Comparison of ENCODE assay signal across 8 cellular contexts in genomic region chr4:165208741-165209388, GRCh38.
DNase-seq lines count a peak whose midpoint lies in the region; TF ChIP-seq lines count a peak whose summit lies in the region.

No MANE protein-coding gene starts in this region.

- TF ChIP-seq CTCF in GM13976 (IDR thresholded peaks at IDR 0.05; ENCODE audit: borderline replicate concordance, control extremely low read depth, extremely low read depth, insufficient read depth, missing control alignments): no peak

- in situ Hi-C loops in GM13976 (cut with MboI; ENCODE audit: low sequenced_read_pairs, unreplicated experiment): no loop called here

- no peaks in the 10 kb centered on the region for H3K9me3 Mint-ChIP-seq in stimulated activated naive CD8-positive, alpha-beta T cell treated with anti-CD3 and anti-CD28 coated beads, Interleukin-15, Interleukin-2, amounts not matched to agents 100 ng/mL and 50 ng/mL, for 24 hours

- DNase-seq in activated naive CD4-positive, alpha-beta T cell treated with Interleukin-2 at 50 U/mL for 16 hours: peak; percentile 12
- no peak for DNase-seq in activated naive CD4-positive, alpha-beta T cell (lab: John Stamatoyannopoulos, UW)
- DNase-seq in activated CD4-positive, alpha-beta T cell treated with anti-CD3 and anti-CD28 coated beads for 48 hours: peak; percentile 40
- DNase-seq in globus pallidus (ENCODE audit: low spot score) (peak; percentile 46), GM13976 (ENCODE audit: low spot score) (no peak), COLO829 (ENCODE audit: low spot score) (no peak), hepatic stellate cell (ENCODE audit: low spot score) (no peak)

- H3K27ac Mint-ChIP-seq in stimulated activated naive CD8-positive, alpha-beta T cell treated with anti-CD3 and anti-CD28 coated beads, Interleukin-15, Interleukin-2, amounts not matched to agents 100 ng/mL and 50 ng/mL, for 24 hours: peak overlapping the region; percentile 12

- H3K36me3 Mint-ChIP-seq in stimulated activated naive CD8-positive, alpha-beta T cell treated with anti-CD3 and anti-CD28 coated beads, Interleukin-15, Interleukin-2, amounts not matched to agents 100 ng/mL and 50 ng/mL, for 24 hours (ENCODE audit: low read depth): no peaks in the 10 kb centered on the region

- H3K4me1 Mint-ChIP-seq in stimulated activated naive CD8-positive, alpha-beta T cell treated with anti-CD3 and anti-CD28 coated beads, Interleukin-15, Interleukin-2, amounts not matched to agents 100 ng/mL and 50 ng/mL, for 24 hours (ENCODE audit: low read depth): peaks cover 87% of the 10 kb centered on the region

- H3K4me3 Mint-ChIP-seq in stimulated activated naive CD8-positive, alpha-beta T cell treated with anti-CD3 and anti-CD28 coated beads, Interleukin-15, Interleukin-2, amounts not matched to agents 100 ng/mL and 50 ng/mL, for 24 hours: peak overlapping the region; percentile 92

- H3K27me3 Mint-ChIP-seq in stimulated activated naive CD8-positive, alpha-beta T cell treated with anti-CD3 and anti-CD28 coated beads, Interleukin-15, Interleukin-2, amounts not matched to agents 100 ng/mL and 50 ng/mL, for 24 hours: no peaks in the 10 kb centered on the region

Comparison
In these comparisons a context has a peak if more than half of its experiments do, and no peak if none do; other contexts are left out.
1. DNase-seq: peak in activated naive CD4-positive, alpha-beta T cell treated with Interleukin-2 at 50 U/mL for 16 hours (single experiment), activated CD4-positive, alpha-beta T cell treated with anti-CD3 and anti-CD28 coated beads for 48 hours (single experiment) and globus pallidus (single experiment); none in activated naive CD4-positive, alpha-beta T cell (0 of 4), GM13976 (single experiment), COLO829 (single experiment) and hepatic stellate cell (single experiment).